18 cellular contexts compared by ENCODE assay signal in genomic region chr20:57445298-57445697, GRCh38. TPM values are rescaled to one million over a fixed set of nuclear protein-coding genes. Genes with fewer than 3 reads are reported as not detected.
DNase-seq lines count a peak whose midpoint lies in the region; FAIRE-seq and TF ChIP-seq lines count a peak whose summit lies in the region.
"Had no signal": no experiment of that assay in that cellular context is flagged by ENCODE, and none has a peak within 500 bp of the region (broad histone marks: within the 10 kb centered on the region; RNA-seq: fewer than 3 reads in every experiment).

No MANE protein-coding gene starts in this region.

- no peak for TF ChIP-seq CTCF in esophagus squamous epithelium (IDR thresholded peaks at IDR 0.05)

- H3K9me3 ChIP-seq in esophagus squamous epithelium (no peaks in the 10 kb centered on the region), muscle layer of colon (ENCODE audit: low read length) (no peaks in the 10 kb centered on the region)
- H3K9me3 ChIP-seq: HAP-1 had no signal

- no peak for TF ChIP-seq POLR2A in esophagus squamous epithelium (IDR thresholded peaks at IDR 0.05)

- DNase-seq in A172 (ENCODE audit: low spot score) (peak; percentile 70), HTR-8/SVneo (ENCODE audit: insufficient read length, low spot score) (no peak), esophagus squamous epithelium (lab: John Stamatoyannopoulos, UW) (no peak), NCI-H524 treated with DMSO at 0.1 percent for 48 hours (lab: John Stamatoyannopoulos, UW) (no peak), NCI-H2196 treated with DMSO at 0.1 percent for 48 hours (lab: John Stamatoyannopoulos, UW; ENCODE audit: unreplicated experiment) (no peak), AML-193 (lab: John Stamatoyannopoulos, UW) (no peak), anterior cingulate cortex (lab: John Stamatoyannopoulos, UW) (no peak)
- DNase-seq: brain microvascular endothelial cell; effector memory CD8-positive, alpha-beta T cell; head of caudate nucleus; KBM-7; NCI-H187; NCI-H526; stimulated activated naive CD8-positive, alpha-beta T cell treated with anti-CD3 and anti-CD28 coated beads, Interleukin-15, amount 100 ng/mL, for 72 hours had no signal

- intact Hi-C loops in esophagus squamous epithelium (cut with DNase I), result no loop called here

- H3K27ac ChIP-seq in esophagus squamous epithelium (peak overlapping the region in 3 of 4 donors; percentile 73 to 86 (median 79)), muscle layer of colon (ENCODE audit: low read depth, low read length) (peak overlapping the region; percentile 71)
- H3K27ac ChIP-seq: brain microvascular endothelial cell, RWPE1, skin epidermis had no signal

- WGBS in esophagus squamous epithelium, 2 donors, result 75 to 76% methylated on average over 7 to 8 of the region's 10 CpGs

- H3K36me3 ChIP-seq in esophagus squamous epithelium (no peaks in the 10 kb centered on the region), muscle layer of colon (ENCODE audit: insufficient read depth, low read length) (no peaks in the 10 kb centered on the region)
- H3K36me3 ChIP-seq: brain microvascular endothelial cell, HAP-1 had no signal

- FAIRE-seq in HTR-8/SVneo (lab: Jason Lieb, UNC), result peak; percentile 48

- H3K27me3 ChIP-seq in esophagus squamous epithelium (peaks cover 0 to 10% (median 0%) of the 10 kb centered on the region in 4 donors), muscle layer of colon (ENCODE audit: control insufficient read depth in 1 of 2, insufficient read depth in 2 of 2, low read length in 2 of 2) (no peaks in the 10 kb centered on the region)

- H3K4me1 ChIP-seq in esophagus squamous epithelium (peaks cover 8 to 40% (median 17%) of the 10 kb centered on the region in 3 donors), muscle layer of colon (ENCODE audit: insufficient read depth, low read length) (peaks cover 66% of the 10 kb centered on the region)
- H3K4me1 ChIP-seq: HAP-1 had no signal

- H3K9ac ChIP-seq in muscle layer of colon (ENCODE audit: low read length), result no peak overlapping the region

- no peak overlapping the region for H3K4me3 ChIP-seq in esophagus squamous epithelium
- no peak overlapping the region for H3K4me3 ChIP-seq in muscle layer of colon (ENCODE audit: low read depth in 1 of 2, low read length in 2 of 2)
- H3K4me3 ChIP-seq: HAP-1, skin epidermis had no signal

RNA-seq across cellular contexts. Expression of gene RBM38, which starts 54.1 kb away (rescaled TPM):
- 41.4 and 53.5 TPM in 2 replicates for total RNA-seq in A172 (2014; rRNA removed; shearing (Covaris generic))
- 10 to 100 TPM in 3 of 4 donors, 1 to 10 TPM in 1; 9.1 to 21.0 (median 13.3) TPM for total RNA-seq in esophagus squamous epithelium
